In the genomic region with DNA sequence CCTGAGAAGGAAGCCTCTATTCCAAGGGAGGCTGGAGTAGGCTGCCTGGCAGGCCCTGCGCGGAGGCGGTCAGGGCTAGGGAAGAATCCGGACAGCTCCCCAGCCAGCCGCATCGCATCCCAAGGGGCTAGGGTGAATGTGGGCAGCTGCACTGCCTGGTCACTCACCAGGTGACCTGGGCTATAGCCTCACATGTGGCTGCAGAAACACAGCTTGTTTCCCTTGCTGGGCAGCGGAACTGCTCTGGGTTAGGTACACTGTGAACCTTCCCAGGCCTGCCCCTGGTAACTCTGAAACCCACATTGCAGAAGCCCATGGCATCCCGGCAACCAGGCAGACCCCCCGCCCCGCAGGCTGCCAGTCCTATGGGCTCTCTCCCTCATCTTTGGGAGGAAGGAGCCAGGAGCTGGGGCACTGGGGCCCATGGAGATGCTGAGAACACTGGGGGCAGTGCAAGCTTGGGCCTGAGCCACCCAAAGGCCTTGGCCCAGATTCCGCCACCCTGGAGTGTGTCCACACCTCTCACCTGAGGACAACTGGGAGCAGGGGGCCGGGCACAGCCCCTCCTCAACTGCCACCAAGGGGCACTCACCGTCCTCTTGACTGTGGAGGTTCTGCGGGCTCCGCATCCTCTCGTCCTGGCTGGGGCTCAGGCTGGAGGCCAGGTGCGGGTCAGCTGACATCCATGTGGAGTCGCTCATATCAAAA, we compare ENCODE assay signal across 8 cellular contexts.
DNase-seq lines count a peak whose midpoint lies in the region; ATAC-seq and TF ChIP-seq lines count a peak whose summit lies in the region.
"Had no signal": no experiment of that assay in that cellular context is flagged by ENCODE, and none has a peak within 500 bp of the region (broad histone marks: within the 10 kb centered on the region; RNA-seq: fewer than 3 reads in every experiment).

No MANE protein-coding gene starts in this region.

- H3K27me3 Mint-ChIP-seq in naive thymus-derived CD4-positive, alpha-beta T cell, result no peaks in the 10 kb centered on the region
- H3K27me3 Mint-ChIP-seq in activated CD8-positive, alpha-beta T cell treated with anti-CD3 and anti-CD28 coated beads, Interleukin-2, amount 10 ng/mL, durations not matched to agents 7 days and 5 days (ENCODE audit: low read depth), result no peaks in the 10 kb centered on the region

- H3K36me3 ChIP-seq in Peyer's patch, result peaks cover 0 to 7% (median 0%) of the 10 kb centered on the region in 3 donors
- H3K36me3 ChIP-seq in naive thymus-derived CD4-positive, alpha-beta T cell (ENCODE audit: control insufficient read depth in 2 of 3, insufficient read depth in 3 of 3, low read length in 3 of 3), result peaks cover 0 to 54% (median 13%) of the 10 kb centered on the region in 3 experiments
- peaks cover 0 to 12% (median 0%) of the 10 kb centered on the region in 3 donors for H3K36me3 ChIP-seq in tibial nerve

- TF ChIP-seq CTCF in Peyer's patch (IDR thresholded peaks at IDR 0.05), result no peak
- no peak for TF ChIP-seq CTCF in epithelial cell of proximal tubule (conservative IDR thresholded peaks at IDR 0.05; ENCODE audit: low read depth, low read length)
- no peak for TF ChIP-seq CTCF in tibial nerve (IDR thresholded peaks at IDR 0.05)

- POLR2A ChIA-PET in naive thymus-derived CD4-positive, alpha-beta T cell (lab: Charles Lee), result no interaction called here
- POLR2A ChIA-PET in activated CD8-positive, alpha-beta T cell treated with anti-CD3 and anti-CD28 coated beads, Interleukin-2, amount 10 ng/mL, durations not matched to agents 7 days and 5 days (lab: Charles Lee), result no interaction called here

- H3K9me3 Mint-ChIP-seq in naive thymus-derived CD4-positive, alpha-beta T cell, result peaks cover 0 to 1% (median 0%) of the 10 kb centered on the region in 11 donors
- H3K9me3 Mint-ChIP-seq in activated CD8-positive, alpha-beta T cell treated with anti-CD3 and anti-CD28 coated beads, Interleukin-2, amount 10 ng/mL, durations not matched to agents 7 days and 5 days (ENCODE audit: insufficient read depth), result no peaks in the 10 kb centered on the region

- no peak for TF ChIP-seq EP300 in tibial nerve (IDR thresholded peaks at IDR 0.05)

- H3K4me1 ChIP-seq in Peyer's patch (peaks cover 5 to 93% (median 27%) of the 10 kb centered on the region in 4 donors), tibial nerve (peaks cover 4 to 100% (median 73%) of the 10 kb centered on the region in 4 donors)
- peaks cover 0 to 34% of the 10 kb centered on the region in 2 donors for H3K4me1 ChIP-seq in naive thymus-derived CD4-positive, alpha-beta T cell (ENCODE audit: control insufficient read depth in 2 of 2, insufficient read depth in 2 of 2, low read length in 2 of 2)

- H3K4me3 ChIP-seq in Peyer's patch (peak overlapping the region in 3 of 4 donors; percentile 7 to 52 (median 44)), epithelial cell of proximal tubule (ENCODE audit: low read depth, low read length) (peak overlapping the region; percentile 41), tibial nerve (peak overlapping the region; percentile 28 to 53 (median 34))
- no peak overlapping the region for H3K4me3 ChIP-seq in naive thymus-derived CD4-positive, alpha-beta T cell (ENCODE audit: low read length)

- peaks cover 0 to 13% (median 0%) of the 10 kb centered on the region in 5 donors for H3K36me3 Mint-ChIP-seq in naive thymus-derived CD4-positive, alpha-beta T cell
- H3K36me3 Mint-ChIP-seq in activated CD8-positive, alpha-beta T cell treated with anti-CD3 and anti-CD28 coated beads, Interleukin-2, amount 10 ng/mL, durations not matched to agents 7 days and 5 days (ENCODE audit: low read depth), result peaks cover 6% of the 10 kb centered on the region

- no peak for ATAC-seq in naive thymus-derived CD4-positive, alpha-beta T cell
- no peak for ATAC-seq in activated CD8-positive, alpha-beta T cell treated with anti-CD3 and anti-CD28 coated beads, Interleukin-2, amount 10 ng/mL, durations not matched to agents 7 days and 5 days

- intact Hi-C loops in naive thymus-derived CD4-positive, alpha-beta T cell (cut with micrococcal nuclease), result loop anchor here in 1 of 2 donors (5.0 kb wide), 1 partner anchor 178 kb away; no protein-coding TSS in a partner anchor

- H3K4me3 Mint-ChIP-seq in naive thymus-derived CD4-positive, alpha-beta T cell, result no peak overlapping the region
- H3K4me3 Mint-ChIP-seq in activated CD8-positive, alpha-beta T cell treated with anti-CD3 and anti-CD28 coated beads, Interleukin-2, amount 10 ng/mL, durations not matched to agents 7 days and 5 days, result no peak overlapping the region

- CTCF ChIA-PET in naive thymus-derived CD4-positive, alpha-beta T cell (lab: Charles Lee), result no interaction called here
- CTCF ChIA-PET in activated CD8-positive, alpha-beta T cell treated with anti-CD3 and anti-CD28 coated beads, Interleukin-2, amount 10 ng/mL, durations not matched to agents 7 days and 5 days (lab: Charles Lee), result no interaction called here

- no peak for TF ChIP-seq POLR2A in Peyer's patch (IDR thresholded peaks at IDR 0.05)
- no peak for TF ChIP-seq POLR2A in tibial nerve (IDR thresholded peaks at IDR 0.05)

- H3K27ac ChIP-seq in Peyer's patch (peak overlapping the region; percentile 58 to 95 (median 82)), tibial nerve (peak overlapping the region; percentile 78 to 93 (median 86))
- peak overlapping the region; percentile 48 for H3K27ac ChIP-seq in naive thymus-derived CD4-positive, alpha-beta T cell (ENCODE audit: low read depth, low read length)

- WGBS in tibial nerve, 2 donors, result 27 to 35% methylated on average over 6 to 17 of the region's 18 CpGs

- peaks cover 12 to 61% (median 45%) of the 10 kb centered on the region in 7 donors for H3K4me1 Mint-ChIP-seq in naive thymus-derived CD4-positive, alpha-beta T cell
- peaks cover 11% of the 10 kb centered on the region for H3K4me1 Mint-ChIP-seq in activated CD8-positive, alpha-beta T cell treated with anti-CD3 and anti-CD28 coated beads, Interleukin-2, amount 10 ng/mL, durations not matched to agents 7 days and 5 days (ENCODE audit: low read depth)

- DNase-seq in Peyer's patch, result no peak
- DNase-seq in epithelial cell of proximal tubule (ENCODE audit: low read depth), result no peak
- DNase-seq in naive thymus-derived CD4-positive, alpha-beta T cell, result no peak
- no peak for DNase-seq in tibial nerve (ENCODE audit: low spot score in 2 of 2)
- no peak for DNase-seq in GM19238 (ENCODE audit: insufficient read length, low spot score)
- DNase-seq in activated CD8-positive, alpha-beta T cell treated with anti-CD3 and anti-CD28 coated beads, Interleukin-2, amount 10 ng/mL, durations not matched to agents 7 days and 5 days, result no peak
- no peak for DNase-seq in NCI-H1436 treated with DMSO at 0.1 percent for 48 hours (lab: John Stamatoyannopoulos, UW)
- DNase-seq: activated T-cell treated with anti-CD3 and anti-CD28 coated beads for 4 hours had no signal

- H3K9me3 ChIP-seq in Peyer's patch (no peaks in the 10 kb centered on the region), tibial nerve (no peaks in the 10 kb centered on the region)
- H3K9me3 ChIP-seq in naive thymus-derived CD4-positive, alpha-beta T cell (ENCODE audit: control insufficient read depth in 2 of 3, low read length in 3 of 3), result no peaks in the 10 kb centered on the region

- no peaks in the 10 kb centered on the region for H3K27me3 ChIP-seq in Peyer's patch
- H3K27me3 ChIP-seq in naive thymus-derived CD4-positive, alpha-beta T cell (ENCODE audit: control insufficient read depth in 2 of 2, insufficient read depth in 2 of 2, low read length in 2 of 2), result no peaks in the 10 kb centered on the region
- no peaks in the 10 kb centered on the region for H3K27me3 ChIP-seq in tibial nerve

- H3K27ac Mint-ChIP-seq in naive thymus-derived CD4-positive, alpha-beta T cell, result peak overlapping the region in 7 of 9 donors; percentile 36 to 98 (median 59)
- H3K27ac Mint-ChIP-seq in activated CD8-positive, alpha-beta T cell treated with anti-CD3 and anti-CD28 coated beads, Interleukin-2, amount 10 ng/mL, durations not matched to agents 7 days and 5 days, result no peak overlapping the region
